In genomic region chr13:90302113-90302512, GRCh38 we compare ENCODE assay signal across 20 cellular contexts.
A peak's percentile ranks its signal among the peaks of the same experiment; 100 is the strongest.
DNase-seq lines count a peak whose midpoint lies in the region; ATAC-seq, FAIRE-seq and TF ChIP-seq lines count a peak whose summit lies in the region.
"Had no signal": no experiment of that assay in that cellular context is flagged by ENCODE, and none has a peak within 500 bp of the region (broad histone marks: within the 10 kb centered on the region; RNA-seq: fewer than 3 reads in every experiment).

No MANE protein-coding gene starts in this region.

- TF ChIP-seq CTCF in body of pancreas (IDR thresholded peaks at IDR 0.05) (no peak), left lung (IDR thresholded peaks at IDR 0.05) (no peak), GM10266 (IDR thresholded peaks at IDR 0.05; ENCODE audit: control insufficient read depth, insufficient read depth, low read depth, missing control alignments) (no peak), tibial nerve (IDR thresholded peaks at IDR 0.05) (no peak)

- DNase-seq in A172 (ENCODE audit: low spot score) = peak; percentile 21
- DNase-seq in H54 (ENCODE audit: insufficient read length, low spot score) = peak; percentile 30
- no peak for DNase-seq in body of pancreas
- DNase-seq in left lung = no peak
- no peak for DNase-seq in GM10266 (ENCODE audit: extremely low spot score)
- DNase-seq in NCI-H1930 (lab: John Stamatoyannopoulos, UW) = no peak
- DNase-seq in naive thymus-derived CD8-positive, alpha-beta T cell = no peak
- DNase-seq in tibial nerve (ENCODE audit: low spot score in 2 of 2) = no peak
- DNase-seq: activated CD4-positive, alpha-beta T cell treated with anti-CD3 and anti-CD28 coated beads for 36 hours; activated naive CD8-positive, alpha-beta T cell treated with anti-CD3 and anti-CD28 coated beads, Interleukin-2, amount 50 U/mL, for 24 hours; activated T-cell treated with anti-CD3 and anti-CD28 coated beads, Interleukin-2, amount 50 U/mL, for 24 hours; cortex of kidney; DMS 273 treated with DMSO at 0.1 percent for 48 hours; KG1; NCI-H526 treated with DMSO at 0.1 percent for 48 hours; RPMI8226; stimulated activated naive CD4-positive, alpha-beta T cell treated with Interleukin-2 at 50 U/mL for 16 hours had no signal

- ATAC-seq in body of pancreas (peak; percentile 83), left lung (peak; percentile 50)
- no peak for ATAC-seq in naive thymus-derived CD8-positive, alpha-beta T cell
- ATAC-seq: activated CD4-positive, alpha-beta T cell treated with anti-CD3 and anti-CD28 coated beads for 36 hours; activated naive CD8-positive, alpha-beta T cell treated with anti-CD3 and anti-CD28 coated beads, Interleukin-2, amount 50 U/mL, for 24 hours had no signal

- peaks cover 0 to 14% (median 1%) of the 10 kb centered on the region in 9 donors for H3K9me3 Mint-ChIP-seq in naive thymus-derived CD8-positive, alpha-beta T cell

- H3K4me1 ChIP-seq in body of pancreas (no peaks in the 10 kb centered on the region), left lung (no peaks in the 10 kb centered on the region), tibial nerve (no peaks in the 10 kb centered on the region)

- intact Hi-C loops in body of pancreas (cut with DNase I) = no loop called here
- intact Hi-C loops in left lung (cut with DNase I) = no loop called here

- H3K9me3 ChIP-seq in body of pancreas (no peaks in the 10 kb centered on the region), left lung (no peaks in the 10 kb centered on the region), tibial nerve (no peaks in the 10 kb centered on the region)

- H3K4me3 Mint-ChIP-seq in naive thymus-derived CD8-positive, alpha-beta T cell = no peak overlapping the region
- H3K4me3 Mint-ChIP-seq: activated CD4-positive, alpha-beta T cell treated with anti-CD3 and anti-CD28 coated beads for 36 hours; activated naive CD8-positive, alpha-beta T cell treated with anti-CD3 and anti-CD28 coated beads, Interleukin-2, amount 50 U/mL, for 24 hours; activated T-cell treated with anti-CD3 and anti-CD28 coated beads, Interleukin-2, amount 50 U/mL, for 24 hours; memory B cell had no signal

- H3K36me3 ChIP-seq in body of pancreas (replicated peaks in 1 of 2; ENCODE audit: insufficient read depth in 1 of 2, low read depth in 2 of 2) (no peaks in the 10 kb centered on the region), left lung (no peaks in the 10 kb centered on the region), tibial nerve (no peaks in the 10 kb centered on the region)

- TF ChIP-seq POLR2A in H54 (IDR thresholded peaks at IDR 0.05; ENCODE audit: low read depth, low read length) = no peak
- TF ChIP-seq POLR2A in body of pancreas (IDR thresholded peaks at IDR 0.05) = no peak
- TF ChIP-seq POLR2A in tibial nerve (IDR thresholded peaks at IDR 0.05) = no peak

- POLR2A ChIA-PET in naive thymus-derived CD8-positive, alpha-beta T cell (lab: Charles Lee) = no interaction called here

- WGBS in body of pancreas, 2 donors = 40 to 52% methylated on average over 1 of the region's 1 CpG
- WGBS in tibial nerve, 2 donors = 44 to 51% methylated on average over 1 of the region's 1 CpG

- no peaks in the 10 kb centered on the region for H3K36me3 Mint-ChIP-seq in naive thymus-derived CD8-positive, alpha-beta T cell
- H3K36me3 Mint-ChIP-seq: memory B cell had no signal

- H3K27me3 Mint-ChIP-seq in naive thymus-derived CD8-positive, alpha-beta T cell = no peaks in the 10 kb centered on the region
- H3K27me3 Mint-ChIP-seq: activated CD4-positive, alpha-beta T cell treated with anti-CD3 and anti-CD28 coated beads for 36 hours; activated naive CD8-positive, alpha-beta T cell treated with anti-CD3 and anti-CD28 coated beads, Interleukin-2, amount 50 U/mL, for 24 hours; activated T-cell treated with anti-CD3 and anti-CD28 coated beads, Interleukin-2, amount 50 U/mL, for 24 hours; memory B cell had no signal

- no peak overlapping the region for H3K4me3 ChIP-seq in body of pancreas
- no peak overlapping the region for H3K4me3 ChIP-seq in left lung
- H3K4me3 ChIP-seq in tibial nerve = no peak overlapping the region
- H3K4me3 ChIP-seq: smooth muscle cell had no signal

- peak overlapping the region in 1 of 4 donors; percentile 46 for H3K27ac ChIP-seq in body of pancreas
- no peak overlapping the region for H3K27ac ChIP-seq in left lung
- no peak overlapping the region for H3K27ac ChIP-seq in tibial nerve

- TF ChIP-seq EP300 in tibial nerve (IDR thresholded peaks at IDR 0.05) = no peak

- no peaks in the 10 kb centered on the region for H3K27me3 ChIP-seq in body of pancreas
- H3K27me3 ChIP-seq in left lung = no peaks in the 10 kb centered on the region
- no peaks in the 10 kb centered on the region for H3K27me3 ChIP-seq in tibial nerve

- FAIRE-seq in H54 (lab: Jason Lieb, UNC) = peak; percentile 98
- FAIRE-seq: frontal cortex had no signal

- no peak overlapping the region for H3K27ac Mint-ChIP-seq in naive thymus-derived CD8-positive, alpha-beta T cell
- H3K27ac Mint-ChIP-seq: activated CD4-positive, alpha-beta T cell treated with anti-CD3 and anti-CD28 coated beads for 36 hours; activated naive CD8-positive, alpha-beta T cell treated with anti-CD3 and anti-CD28 coated beads, Interleukin-2, amount 50 U/mL, for 24 hours; activated T-cell treated with anti-CD3 and anti-CD28 coated beads, Interleukin-2, amount 50 U/mL, for 24 hours; memory B cell had no signal

- H3K4me1 Mint-ChIP-seq in naive thymus-derived CD8-positive, alpha-beta T cell = no peaks in the 10 kb centered on the region
- H3K4me1 Mint-ChIP-seq: activated CD4-positive, alpha-beta T cell treated with anti-CD3 and anti-CD28 coated beads for 36 hours; activated naive CD8-positive, alpha-beta T cell treated with anti-CD3 and anti-CD28 coated beads, Interleukin-2, amount 50 U/mL, for 24 hours; memory B cell had no signal

Comparison
In these comparisons a context has a peak if more than half of its experiments do, and no peak if none do; other contexts are left out.
1. DNase-seq: peak in A172 (single experiment) and H54 (single experiment); none in body of pancreas (0 of 4), left lung (0 of 2), GM10266 (single experiment), NCI-H1930 (0 of 2), naive thymus-derived CD8-positive, alpha-beta T cell (0 of 10) and tibial nerve (0 of 2).
2. ATAC-seq: peak in body of pancreas (single experiment) and left lung (single experiment); none in naive thymus-derived CD8-positive, alpha-beta T cell (0 of 2).